In genomic region chr10:90888387-90888786, GRCh38 we compare ENCODE assay signal across 17 cellular contexts. TPM values are rescaled to one million over a fixed set of nuclear protein-coding genes. Genes with fewer than 3 reads are reported as not detected.
A peak's percentile ranks its signal among the peaks of the same experiment; 100 is the strongest.
DNase-seq lines count a peak whose midpoint lies in the region; ATAC-seq and TF ChIP-seq lines count a peak whose summit lies in the region.
"Had no signal": no experiment of that assay in that cellular context is flagged by ENCODE, and none has a peak within 500 bp of the region (broad histone marks: within the 10 kb centered on the region; RNA-seq: fewer than 3 reads in every experiment).

No MANE protein-coding gene starts in this region.

- no peak overlapping the region for H2AFZ ChIP-seq in PC-3 (ENCODE audit: low read length)

- peaks cover 56% of the 10 kb centered on the region for H3K4me1 ChIP-seq in PC-3 (ENCODE audit: insufficient read depth, low read length)

- H3K4me1 Mint-ChIP-seq in central memory CD8-positive, alpha-beta T cell = peaks cover 7% of the 10 kb centered on the region
- no peaks in the 10 kb centered on the region for H3K4me1 Mint-ChIP-seq in stimulated activated memory B cell treated with anti-CD40 and anti-IgM and Interleukin-4, amounts not matched to agents 10 μg/mL and 1 μg/mL and 100 μg/mL, for 72 hours
- peaks cover 2% of the 10 kb centered on the region for H3K4me1 Mint-ChIP-seq in activated CD8-positive, alpha-beta T cell treated with anti-CD3 and anti-CD28 coated beads for 36 hours (ENCODE audit: low read depth)

- no peaks in the 10 kb centered on the region for H3K79me2 ChIP-seq in PC-3 (ENCODE audit: low read length)

- no peaks in the 10 kb centered on the region for H3F3A ChIP-seq in PC-3 (ENCODE audit: low read length, unreplicated experiment)

- peaks cover 21% of the 10 kb centered on the region for H3K36me3 ChIP-seq in PC-3 (ENCODE audit: low read depth, low read length)

- peak overlapping the region; percentile 23; the same call in 1 of the 2 replicates for H3K4me2 ChIP-seq in PC-3 (ENCODE audit: low read length)
- H3K4me2 ChIP-seq: A549 had no signal

- no peaks in the 10 kb centered on the region for H3K9me2 ChIP-seq in PC-3 (replicated peaks; ENCODE audit: low read length)

- intact Hi-C loops in PC-3 (cut with micrococcal nuclease) = loop anchor here (5.0 kb wide), 1 partner anchor 274 kb away; no protein-coding TSS in a partner anchor
- intact Hi-C loops in activated CD8-positive, alpha-beta T cell treated with anti-CD3 and anti-CD28 coated beads for 36 hours (cut with micrococcal nuclease) = no loop called here

- no peak overlapping the region for H3K4me3 Mint-ChIP-seq in central memory CD8-positive, alpha-beta T cell
- no peak overlapping the region for H3K4me3 Mint-ChIP-seq in stimulated activated memory B cell treated with anti-CD40 and anti-IgM and Interleukin-4, amounts not matched to agents 10 μg/mL and 1 μg/mL and 100 μg/mL, for 72 hours
- H3K4me3 Mint-ChIP-seq in activated CD8-positive, alpha-beta T cell treated with anti-CD3 and anti-CD28 coated beads for 36 hours = no peak overlapping the region
- H3K4me3 Mint-ChIP-seq: CD14-positive monocyte; CD4-positive, alpha-beta memory T cell; H9 had no signal

- H3K27me3 ChIP-seq in PC-3 (ENCODE audit: low read length) = no peaks in the 10 kb centered on the region

- 0 out of 2 replicates have a peak, but pooled peaks cover 5% of the 10 kb centered on the region for H4K20me1 ChIP-seq in PC-3 (ENCODE audit: low read length)

- TF ChIP-seq CTCF in C4-2B (conservative IDR thresholded peaks at IDR 0.05) = no peak
- no peak for TF ChIP-seq CTCF in PC-3 (conservative IDR thresholded peaks at IDR 0.05; ENCODE audit: low read depth, low read length)
- no peak for TF ChIP-seq CTCF in activated CD8-positive, alpha-beta T cell treated with anti-CD3 and anti-CD28 coated beads for 36 hours (IDR thresholded peaks at IDR 0.05)

- H3K36me3 Mint-ChIP-seq in central memory CD8-positive, alpha-beta T cell (ENCODE audit: insufficient read depth) = peaks cover 67% of the 10 kb centered on the region
- peaks cover 84% of the 10 kb centered on the region for H3K36me3 Mint-ChIP-seq in stimulated activated memory B cell treated with anti-CD40 and anti-IgM and Interleukin-4, amounts not matched to agents 10 μg/mL and 1 μg/mL and 100 μg/mL, for 72 hours
- peaks cover 39% of the 10 kb centered on the region for H3K36me3 Mint-ChIP-seq in activated CD8-positive, alpha-beta T cell treated with anti-CD3 and anti-CD28 coated beads for 36 hours (ENCODE audit: low read depth)

- CTCF ChIA-PET in PC-3 (lab: Charles Lee) = no interaction called here
- CTCF ChIA-PET in activated CD8-positive, alpha-beta T cell treated with anti-CD3 and anti-CD28 coated beads for 36 hours (lab: Charles Lee) = interaction anchor here (0.9 to 2.4 kb wide), 4 partner anchors 9 to 362 kb away, joined by 5 to 15 read pairs (median 8); no protein-coding TSS in a partner anchor

- peak overlapping the region; percentile 22 for H3K27ac Mint-ChIP-seq in central memory CD8-positive, alpha-beta T cell (ENCODE audit: low read depth)
- peak overlapping the region; percentile 32 for H3K27ac Mint-ChIP-seq in stimulated activated memory B cell treated with anti-CD40 and anti-IgM and Interleukin-4, amounts not matched to agents 10 μg/mL and 1 μg/mL and 100 μg/mL, for 72 hours
- no peak overlapping the region for H3K27ac Mint-ChIP-seq in activated CD8-positive, alpha-beta T cell treated with anti-CD3 and anti-CD28 coated beads for 36 hours
- H3K27ac Mint-ChIP-seq: CD14-positive monocyte; CD4-positive, alpha-beta memory T cell; H9 had no signal

- H3K4me3 ChIP-seq in PC-3 (ENCODE audit: low read length) = no peak overlapping the region
- H3K4me3 ChIP-seq: A549 had no signal

- H3K27ac ChIP-seq in C4-2B (peak overlapping the region; percentile 75), PC-3 (ENCODE audit: low read length) (peak overlapping the region; percentile 70)
- H3K27ac ChIP-seq: A549 had no signal

- H3K9ac ChIP-seq in PC-3 (ENCODE audit: low read length) = 0 out of 2 replicates have a peak overlapping the region, but pooled peaks have one; percentile 7

- BruUV-seq in PC-3 (replicated peaks; lab: Mats Ljungman, UMichigan) = no TSS peak

- ATAC-seq in PC-3 = peak; percentile 8; the same call in 1 of the 2 replicates
- ATAC-seq in central memory CD8-positive, alpha-beta T cell (replicated peaks; ENCODE audit: extremely low read depth, poor library complexity, severe bottlenecking) = no peak
- ATAC-seq in stimulated activated memory B cell treated with anti-CD40 and anti-IgM and Interleukin-4, amounts not matched to agents 10 μg/mL and 1 μg/mL and 100 μg/mL, for 72 hours = no peak
- no peak for ATAC-seq in activated CD8-positive, alpha-beta T cell treated with anti-CD3 and anti-CD28 coated beads for 36 hours
- ATAC-seq: A549 had no signal

- H3K9me3 ChIP-seq in PC-3 (ENCODE audit: low read length) = no peaks in the 10 kb centered on the region
- H3K9me3 ChIP-seq: A549 had no signal

- H3K9me3 Mint-ChIP-seq in central memory CD8-positive, alpha-beta T cell = no peaks in the 10 kb centered on the region
- no peaks in the 10 kb centered on the region for H3K9me3 Mint-ChIP-seq in stimulated activated memory B cell treated with anti-CD40 and anti-IgM and Interleukin-4, amounts not matched to agents 10 μg/mL and 1 μg/mL and 100 μg/mL, for 72 hours
- H3K9me3 Mint-ChIP-seq in activated CD8-positive, alpha-beta T cell treated with anti-CD3 and anti-CD28 coated beads for 36 hours = no peaks in the 10 kb centered on the region
- H3K9me3 Mint-ChIP-seq: CD14-positive monocyte; CD4-positive, alpha-beta memory T cell; H9 had no signal

- DNase-seq in PC-3 = peak; percentile 13
- DNase-seq in central memory CD8-positive, alpha-beta T cell (ENCODE audit: low spot score in 2 of 2) = no peak
- no peak for DNase-seq in GM19238 (ENCODE audit: insufficient read length, low spot score)
- DNase-seq in activated CD8-positive, alpha-beta T cell treated with anti-CD3 and anti-CD28 coated beads for 36 hours = no peak
- no peak for DNase-seq in occipital lobe (lab: John Stamatoyannopoulos, UW)
- DNase-seq: AML-193; CD4-positive, alpha-beta memory T cell; DMS153; DMS79; GDM1; H9 had no signal

- no peaks in the 10 kb centered on the region for H3K27me3 Mint-ChIP-seq in central memory CD8-positive, alpha-beta T cell
- no peaks in the 10 kb centered on the region for H3K27me3 Mint-ChIP-seq in stimulated activated memory B cell treated with anti-CD40 and anti-IgM and Interleukin-4, amounts not matched to agents 10 μg/mL and 1 μg/mL and 100 μg/mL, for 72 hours
- no peaks in the 10 kb centered on the region for H3K27me3 Mint-ChIP-seq in activated CD8-positive, alpha-beta T cell treated with anti-CD3 and anti-CD28 coated beads for 36 hours
- H3K27me3 Mint-ChIP-seq: CD4-positive, alpha-beta memory T cell had no signal

- POLR2A ChIA-PET in PC-3 (lab: Charles Lee; ENCODE audit: unreplicated experiment) = no interaction called here
- POLR2A ChIA-PET in activated CD8-positive, alpha-beta T cell treated with anti-CD3 and anti-CD28 coated beads for 36 hours (lab: Charles Lee) = no interaction called here

RNA-seq across cellular contexts. Expression of gene RPP30, which starts 16.6 kb away (rescaled TPM):
- total RNA-seq in PC-3 (2014; rRNA removed) = 44.3 and 57.8 TPM in 2 replicates
- 10 to 100 TPM; 55.8 to 56.8 TPM for total RNA-seq in activated CD8-positive, alpha-beta T cell treated with anti-CD3 and anti-CD28 coated beads for 36 hours
- 85.6 TPM for total RNA-seq in occipital lobe

RNA-seq across cellular contexts. Expression of gene HTR7, which starts 30.5 kb away (rescaled TPM):
- total RNA-seq in PC-3 (2014; rRNA removed) = 0.29 and 0.62 TPM in 2 replicates
- not detected for total RNA-seq in activated CD8-positive, alpha-beta T cell treated with anti-CD3 and anti-CD28 coated beads for 36 hours
- 8.0 TPM for total RNA-seq in occipital lobe
- total RNA-seq: CD4-positive, alpha-beta memory T cell; HT-29 had no signal

RNA-seq across cellular contexts. Expression of gene ANKRD1, which starts 32.5 kb away (rescaled TPM):
- 2.8 and 3.5 TPM in 2 replicates for total RNA-seq in PC-3 (2014; rRNA removed)
- total RNA-seq in activated CD8-positive, alpha-beta T cell treated with anti-CD3 and anti-CD28 coated beads for 36 hours = not detected
- total RNA-seq in occipital lobe = not detected
- total RNA-seq: CD4-positive, alpha-beta memory T cell; H1; HT-29 had no signal
